In the genomic region with DNA sequence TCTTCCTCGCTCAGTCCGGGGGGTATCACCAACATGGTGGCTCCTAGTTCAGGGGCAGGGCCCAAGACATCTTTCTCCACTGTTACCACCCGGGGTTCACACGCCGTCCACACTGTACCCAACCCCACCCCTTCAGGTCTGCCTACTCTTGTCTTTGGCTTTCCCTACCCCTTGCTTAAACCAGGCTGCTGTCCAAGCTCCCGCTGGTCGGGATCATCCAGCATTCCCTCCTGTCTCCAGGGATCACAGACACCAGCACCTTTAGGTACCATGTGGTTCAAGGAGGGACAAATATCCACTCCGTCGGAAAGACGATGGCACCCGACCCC, we compare ENCODE assay signal across 6 cellular contexts. TPM values are rescaled to one million over a fixed set of nuclear protein-coding genes. Genes with fewer than 3 reads are reported as not detected.
DNase-seq lines count a peak whose midpoint lies in the region; ATAC-seq and TF ChIP-seq lines count a peak whose summit lies in the region.

No MANE protein-coding gene starts in this region.

- no peak for DNase-seq in activated T-cell treated with anti-CD3 and anti-CD28 coated beads, Interleukin-2, amount 50 U/mL, for 4 hours
- no peak for DNase-seq in activated T-cell treated with anti-CD3 and anti-CD28 coated beads, Interleukin-2, amount 50 U/mL, for 1 hour
- no peak for DNase-seq in effector memory CD4-positive, alpha-beta T cell
- DNase-seq in sigmoid colon: no peak

- TF ChIP-seq EP300 in sigmoid colon (IDR thresholded peaks at IDR 0.05): no peak

- ATAC-seq in activated T-cell treated with anti-CD3 and anti-CD28 coated beads, Interleukin-2, amount 50 U/mL, for 4 hours: peak in 1 of 2 donors; percentile 6
- no peak for ATAC-seq in GM19328 (IDR thresholded peaks at IDR 0.05; ENCODE audit: unreplicated experiment)
- no peak for ATAC-seq in GM18858 (IDR thresholded peaks at IDR 0.05; ENCODE audit: unreplicated experiment)

- H3K4me3 ChIP-seq in effector memory CD4-positive, alpha-beta T cell (ENCODE audit: insufficient read depth, low read depth, low read length, poor library complexity, severe bottlenecking): peak overlapping the region; percentile 77
- H3K4me3 ChIP-seq in sigmoid colon: peak overlapping the region; percentile 65 to 92 (median 83)

- H3K9me3 Mint-ChIP-seq in activated T-cell treated with anti-CD3 and anti-CD28 coated beads, Interleukin-2, amount 50 U/mL, for 4 hours: no peaks in the 10 kb centered on the region

- H3K27ac ChIP-seq in effector memory CD4-positive, alpha-beta T cell (ENCODE audit: insufficient read depth, low read length, poor library complexity, severe bottlenecking): peak overlapping the region; percentile 89
- peak overlapping the region; percentile 77 to 91 (median 88) for H3K27ac ChIP-seq in sigmoid colon

- TF ChIP-seq CTCF in sigmoid colon (IDR thresholded peaks at IDR 0.05): no peak

- H3K27me3 Mint-ChIP-seq in activated T-cell treated with anti-CD3 and anti-CD28 coated beads, Interleukin-2, amount 50 U/mL, for 4 hours (ENCODE audit: low read depth): no peaks in the 10 kb centered on the region

- peaks cover 63% of the 10 kb centered on the region for H3K36me3 ChIP-seq in effector memory CD4-positive, alpha-beta T cell (ENCODE audit: control insufficient read depth, insufficient read depth, low read length)
- H3K36me3 ChIP-seq in sigmoid colon: peaks cover 48 to 68% (median 54%) of the 10 kb centered on the region in 4 donors

- TF ChIP-seq POLR2A in sigmoid colon (IDR thresholded peaks at IDR 0.05): no peak

- H3K27me3 ChIP-seq in effector memory CD4-positive, alpha-beta T cell (replicated peaks; ENCODE audit: control insufficient read depth, insufficient read depth, low read length, poor library complexity, severe bottlenecking): no peaks in the 10 kb centered on the region
- H3K27me3 ChIP-seq in sigmoid colon: no peaks in the 10 kb centered on the region

- H3K4me1 Mint-ChIP-seq in activated T-cell treated with anti-CD3 and anti-CD28 coated beads, Interleukin-2, amount 50 U/mL, for 4 hours (ENCODE audit: low read depth): peaks cover 41% of the 10 kb centered on the region

- intact Hi-C loops in sigmoid colon (cut with DNase I): loop anchor here (2.0 to 10.0 kb wide), 3 partner anchors 56 to 414 kb away; a partner anchor contains a TSS

- H3K4me3 Mint-ChIP-seq in activated T-cell treated with anti-CD3 and anti-CD28 coated beads, Interleukin-2, amount 50 U/mL, for 4 hours: peak overlapping the region; percentile 97

- H3K9me3 ChIP-seq in effector memory CD4-positive, alpha-beta T cell (ENCODE audit: control insufficient read depth, low read length): no peaks in the 10 kb centered on the region
- H3K9me3 ChIP-seq in sigmoid colon: no peaks in the 10 kb centered on the region

- peaks cover 56% of the 10 kb centered on the region for H3K36me3 Mint-ChIP-seq in activated T-cell treated with anti-CD3 and anti-CD28 coated beads, Interleukin-2, amount 50 U/mL, for 4 hours (ENCODE audit: insufficient read depth)

- 6 to 9% methylated on average over 11 of the region's 11 CpGs for WGBS in sigmoid colon, 2 donors

- peaks cover 14% of the 10 kb centered on the region for H3K4me1 ChIP-seq in effector memory CD4-positive, alpha-beta T cell (ENCODE audit: control insufficient read depth, insufficient read depth, low read length, poor library complexity, severe bottlenecking)
- H3K4me1 ChIP-seq in sigmoid colon: peaks cover 0 to 25% (median 22%) of the 10 kb centered on the region in 4 donors

RNA-seq across cellular contexts. Expression of a gene that starts 0.4 kb away (rescaled TPM):
- total RNA-seq in activated T-cell treated with anti-CD3 and anti-CD28 coated beads, Interleukin-2, amount 50 U/mL, for 4 hours: 100 to 1,000 TPM; 107 to 111 (median 109) TPM
- total RNA-seq in sigmoid colon: 10 to 100 TPM; 60.1 to 96.9 (median 75.8) TPM
- polyA plus RNA-seq in sigmoid colon: 10 to 100 TPM; 52.5 to 73.5 (median 58.9) TPM

RNA-seq across cellular contexts. Expression of a gene that starts 0.6 kb away (rescaled TPM):
- 100 to 1,000 TPM; 123 to 157 (median 132) TPM for total RNA-seq in activated T-cell treated with anti-CD3 and anti-CD28 coated beads, Interleukin-2, amount 50 U/mL, for 4 hours
- 10 to 100 TPM; 22.1 to 73.4 (median 33.4) TPM for total RNA-seq in sigmoid colon
- 10 to 100 TPM; 25.0 to 68.2 (median 30.6) TPM for polyA plus RNA-seq in sigmoid colon

RNA-seq across cellular contexts. Expression of a gene that starts 12.5 kb away (rescaled TPM):
- 1 to 10 TPM in 2 of 3 donors, under 1 TPM in 1; 0.42 to 1.5 (median 1.4) TPM for total RNA-seq in activated T-cell treated with anti-CD3 and anti-CD28 coated beads, Interleukin-2, amount 50 U/mL, for 4 hours
- total RNA-seq in sigmoid colon: 10 to 100 TPM; 14.3 to 40.0 (median 28.7) TPM
- 100 to 1,000 TPM in 1 of 3 donors, 1 to 10 TPM in 2; 3.6 to 118 (median 9.5) TPM for polyA plus RNA-seq in sigmoid colon

RNA-seq across cellular contexts. Expression of a gene that starts 13.6 kb away (rescaled TPM):
- total RNA-seq in activated T-cell treated with anti-CD3 and anti-CD28 coated beads, Interleukin-2, amount 50 U/mL, for 4 hours: 1 to 10 TPM; 7.1 to 9.0 (median 8.9) TPM
- 10 to 100 TPM; 11.4 to 22.7 (median 18.3) TPM for total RNA-seq in sigmoid colon
- 10 to 100 TPM in 1 of 3 donors, 1 to 10 TPM in 2; 8.4 to 17.3 (median 9.9) TPM for polyA plus RNA-seq in sigmoid colon

RNA-seq across cellular contexts. Expression of a gene that starts 23.5 kb away (rescaled TPM):
- 1 to 10 TPM; 4.3 to 5.9 (median 5.3) TPM for total RNA-seq in activated T-cell treated with anti-CD3 and anti-CD28 coated beads, Interleukin-2, amount 50 U/mL, for 4 hours
- total RNA-seq in sigmoid colon: 100 to 1,000 TPM in 3 of 4 donors, 10 to 100 TPM in 1; 46.7 to 254 (median 179) TPM
- polyA plus RNA-seq in sigmoid colon: 10 to 100 TPM in 1 of 3 donors, 1 to 10 TPM in 2; 2.3 to 63.4 (median 3.0) TPM

Comparison
In these comparisons a context has a peak if more than half of its experiments do, and no peak if none do; other contexts are left out.
1. RNA of a gene that starts 12.5 kb away (total RNA-seq): 14.3 to 40.0 TPM in sigmoid colon; 0.42 to 1.5 TPM in activated T-cell treated with anti-CD3 and anti-CD28 coated beads, Interleukin-2, amount 50 U/mL, for 4 hours; every median in the first group is over 4 times any median in the second.